In the genomic region with DNA sequence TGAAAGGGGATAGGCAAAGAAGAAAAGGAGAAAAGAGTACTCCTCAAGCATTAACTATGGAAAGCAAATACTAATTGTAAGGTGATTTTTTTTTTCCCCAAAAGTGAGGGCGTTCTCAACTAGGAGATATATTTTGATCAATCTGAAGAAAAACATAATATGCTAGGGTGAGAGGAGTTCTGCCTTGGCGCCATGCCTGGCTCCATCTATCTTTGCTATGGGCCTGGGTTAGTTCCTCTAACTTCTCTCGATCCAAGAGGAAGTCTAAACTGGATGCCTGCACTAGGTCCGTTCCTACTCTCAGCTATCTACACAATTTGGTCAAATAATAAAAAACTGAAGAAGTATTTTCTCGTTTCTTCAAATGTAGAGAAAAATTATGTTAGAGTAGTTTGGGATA, we compare ENCODE assay signal across 21 cellular contexts.
"Had no signal": no experiment of that assay in that cellular context is flagged by ENCODE, and none has a peak within 500 bp of the region (broad histone marks: within the 10 kb centered on the region; RNA-seq: fewer than 3 reads in every experiment).

No MANE protein-coding gene starts in this region.

- H3K4me1 Mint-ChIP-seq: natural killer cell; stimulated activated effector memory CD8-positive, alpha-beta T cell treated with anti-CD3 and anti-CD28 coated beads, Interleukin-12 subunit alpha, Interleukin-12 subunit beta, amount 100 ng/mL, for 72 hours had no signal

- H3K9me3 Mint-ChIP-seq: natural killer cell; stimulated activated effector memory CD8-positive, alpha-beta T cell treated with anti-CD3 and anti-CD28 coated beads, Interleukin-12 subunit alpha, Interleukin-12 subunit beta, amount 100 ng/mL, for 72 hours had no signal

- H3K36me3 Mint-ChIP-seq: natural killer cell; stimulated activated effector memory CD8-positive, alpha-beta T cell treated with anti-CD3 and anti-CD28 coated beads, Interleukin-12 subunit alpha, Interleukin-12 subunit beta, amount 100 ng/mL, for 72 hours had no signal

- H3K9ac ChIP-seq: neural progenitor cell, parathyroid adenoma had no signal

- H3K27me3 ChIP-seq: gastrocnemius medialis, neural progenitor cell, sigmoid colon, stomach, testis, tibial nerve, upper lobe of left lung had no signal

- H3K4me3 Mint-ChIP-seq: natural killer cell; neural progenitor cell; stimulated activated effector memory CD8-positive, alpha-beta T cell treated with anti-CD3 and anti-CD28 coated beads, Interleukin-12 subunit alpha, Interleukin-12 subunit beta, amount 100 ng/mL, for 72 hours had no signal

- H3K4me3 ChIP-seq: coronary artery, gastrocnemius medialis, lower lobe of right lung, neural progenitor cell, prostate gland, sigmoid colon, stomach, testis, tibial nerve, upper lobe of left lung had no signal

- H3K27ac ChIP-seq: epithelial cell of prostate, gastrocnemius medialis, lower lobe of right lung, neural progenitor cell, parathyroid adenoma, prostate gland, testis, tibial nerve had no signal

- H3K36me3 ChIP-seq: gastrocnemius medialis, prostate gland had no signal

- H3K27ac Mint-ChIP-seq: natural killer cell; neural progenitor cell; stimulated activated effector memory CD8-positive, alpha-beta T cell treated with anti-CD3 and anti-CD28 coated beads, Interleukin-12 subunit alpha, Interleukin-12 subunit beta, amount 100 ng/mL, for 72 hours had no signal

- H3K9me3 ChIP-seq: gastrocnemius medialis, lower lobe of right lung, prostate gland, sigmoid colon, stomach, testis, tibial nerve, upper lobe of left lung had no signal

- H3K4me1 ChIP-seq: gastrocnemius medialis, prostate gland, testis had no signal

- DNase-seq: dermis blood vessel endothelial cell; foreskin fibroblast; gastrocnemius medialis; head of caudate nucleus; left ventricle myocardium superior; lower lobe of right lung; natural killer cell; sigmoid colon; stimulated activated CD4-positive, alpha-beta T cell treated with anti-CD3 and anti-CD28 coated beads, Interleukin-2, amount 100 ng/mL, for 24 hours; stimulated activated CD4-positive, alpha-beta T cell treated with anti-CD3 and anti-CD28 coated beads, Interleukin-4, amount 100 ng/mL, for 24 hours; stimulated activated naive CD4-positive, alpha-beta T cell treated with Interleukin-2 at 50 U/mL for 16 hours; stomach; testis; upper lobe of left lung had no signal
